9 cellular contexts compared by ENCODE assay signal in the genomic region with DNA sequence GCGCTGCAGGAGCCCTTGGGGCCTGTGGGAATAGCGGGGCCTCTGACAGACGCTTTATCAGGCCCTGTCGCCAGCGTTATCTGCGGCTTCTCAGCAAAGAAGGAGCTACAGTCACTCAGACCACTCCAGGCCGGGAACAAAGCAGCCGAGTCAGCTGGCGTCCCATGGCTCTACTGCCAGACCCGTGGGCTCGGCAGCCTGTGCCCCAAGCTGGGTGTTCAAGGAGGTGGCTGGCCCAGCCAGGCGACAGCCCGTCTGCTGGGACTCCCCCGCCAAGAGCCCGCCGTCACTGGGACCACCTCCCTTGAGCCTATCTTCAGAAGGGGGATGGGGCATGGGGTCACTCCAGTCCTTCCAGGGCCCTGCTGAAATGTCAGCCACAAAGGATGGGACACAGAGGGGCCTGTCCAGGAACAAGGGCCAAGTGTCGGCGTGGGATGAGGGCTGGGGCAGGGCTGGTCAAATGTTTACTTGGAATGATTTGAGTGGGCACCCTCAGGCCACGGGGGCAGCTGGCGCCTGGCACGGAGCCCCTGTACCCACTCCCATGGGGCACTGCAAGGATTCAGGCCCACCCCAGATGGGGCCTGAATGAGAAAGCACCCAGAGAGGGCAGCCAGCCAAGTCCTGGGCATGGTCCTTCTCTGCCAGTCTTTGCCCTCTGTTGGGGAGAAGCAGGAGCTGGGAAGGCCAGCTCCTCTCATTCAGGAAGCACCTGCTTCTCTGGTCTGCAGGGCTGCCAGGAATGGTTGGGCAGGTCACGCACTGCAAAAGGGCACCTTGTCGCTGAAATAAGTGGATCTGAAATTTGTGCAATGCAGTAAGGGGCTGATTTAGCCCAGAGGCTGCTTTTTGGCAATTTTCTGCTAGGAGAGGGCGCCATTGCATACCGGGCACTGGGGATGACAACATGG.
DNase-seq lines count a peak whose midpoint lies in the region; ATAC-seq and TF ChIP-seq lines count a peak whose summit lies in the region.
"Had no signal": no experiment of that assay in that cellular context is flagged by ENCODE, and none has a peak within 500 bp of the region (broad histone marks: within the 10 kb centered on the region; RNA-seq: fewer than 3 reads in every experiment).

No MANE protein-coding gene starts in this region.

- no peak overlapping the region for H2BK15ac ChIP-seq in H9 (ENCODE audit: low read depth, low read length)

- no peaks in the 10 kb centered on the region for H3K79me1 ChIP-seq in H9 (ENCODE audit: insufficient read depth, low read depth, low read length, poor library complexity, severe bottlenecking)

- no peak overlapping the region for H2AK5ac ChIP-seq in H9 (ENCODE audit: insufficient read length, low read length)

- H3K79me2 ChIP-seq in H9 (ENCODE audit: insufficient read depth, low read length) (no peaks in the 10 kb centered on the region), SK-N-SH (ENCODE audit: insufficient read depth) (peaks cover 31% of the 10 kb centered on the region)

- H3F3A ChIP-seq in SK-N-SH (replicated peaks; ENCODE audit: insufficient read depth) = peaks cover 16% of the 10 kb centered on the region

- intact Hi-C loops in left cardiac atrium (cut with DNase I) = loop anchor here (5.0 kb wide), 4 partner anchors 63 to 248 kb away; no protein-coding TSS in a partner anchor
- intact Hi-C loops in sigmoid colon (cut with DNase I) = loop anchor here (2.0 to 5.0 kb wide), 3 partner anchors 76 to 348 kb away; a partner anchor contains a TSS

- CTCF ChIA-PET in SK-N-SH (lab: Yijun Ruan, JAX) = interaction anchor here (0.6 to 7.6 kb wide), 33 partner anchors 11 to 284 kb away, joined by 3 to 84 read pairs (median 7); a partner anchor contains a TSS

- H3K4ac ChIP-seq in H9 (ENCODE audit: low read depth, low read length) = no peak overlapping the region

- H3K27me3 Mint-ChIP-seq in H9 (ENCODE audit: low read depth) = peaks cover 34% of the 10 kb centered on the region

- no CpG with 5 or more reads among the region's 25 CpGs for WGBS in H9 (ENCODE audit: extremely low coverage, insufficient read length, low lambda C conversion rate)
- 90% methylated on average over 18 of the region's 25 CpGs for WGBS in SK-N-SH (ENCODE audit: low lambda C conversion rate)
- 91% methylated on average over 25 of the region's 25 CpGs for WGBS in sigmoid colon, 2 donors

- H3K14ac ChIP-seq in H9 (ENCODE audit: insufficient read depth, low read length) = no peak overlapping the region

- H4K20me1 ChIP-seq in H9 (ENCODE audit: control insufficient read depth, insufficient read depth, insufficient read length) (no peaks in the 10 kb centered on the region), SK-N-SH (ENCODE audit: insufficient read depth) (no peaks in the 10 kb centered on the region)

- H2BK20ac ChIP-seq in H9 (ENCODE audit: low read depth, low read length, poor library complexity, severe bottlenecking) = no peak overlapping the region

- H4K5ac ChIP-seq in H9 (ENCODE audit: insufficient read length, low read depth, low read length) = no peak overlapping the region

- no peak overlapping the region for H3K4me2 ChIP-seq in H9 (ENCODE audit: insufficient read depth, insufficient read length, low read length)
- H3K4me2 ChIP-seq in SK-N-SH = no peak overlapping the region

- no peak overlapping the region for H3K27ac Mint-ChIP-seq in H9

- H3K56ac ChIP-seq in H9 (ENCODE audit: insufficient read length, low read depth, low read length) = no peak overlapping the region

- ATAC-seq in left cardiac atrium = peak; percentile 69 to 71
- ATAC-seq in GM19395 (IDR thresholded peaks at IDR 0.05; ENCODE audit: unreplicated experiment) = no peak
- ATAC-seq in GM21360 (IDR thresholded peaks at IDR 0.05; ENCODE audit: unreplicated experiment) = no peak
- no peak for ATAC-seq in GM19463 (IDR thresholded peaks at IDR 0.05; ENCODE audit: unreplicated experiment)

- no peak overlapping the region for H3K4me3 Mint-ChIP-seq in H9

- no peak overlapping the region for H4K8ac ChIP-seq in H9 (replicated peaks; ENCODE audit: insufficient read length, low read depth, low read length)

- no peaks in the 10 kb centered on the region; a peak in 1 of 7 replicates for H3K36me3 Mint-ChIP-seq in H9 (ENCODE audit: insufficient read depth in 1 of 3, low read depth in 3 of 3)

- H3K18ac ChIP-seq in H9 (ENCODE audit: insufficient read length, low read depth, low read length) = no peak overlapping the region

- H3K36me3 ChIP-seq in SK-N-SH (replicated peaks in 1 of 2; ENCODE audit: control insufficient read depth in 1 of 2, insufficient read depth in 2 of 2, low read length in 1 of 2) (no peaks in the 10 kb centered on the region), sigmoid colon (no peaks in the 10 kb centered on the region)
- H3K36me3 ChIP-seq: neutrophil had no signal

- H2BK12ac ChIP-seq in H9 (ENCODE audit: insufficient read length, low read depth, low read length) = no peak overlapping the region

- no peaks in the 10 kb centered on the region for H3K9me3 ChIP-seq in H9 (ENCODE audit: control insufficient read depth, low read depth, low read length)
- no peaks in the 10 kb centered on the region for H3K9me3 ChIP-seq in SK-N-SH
- H3K9me3 ChIP-seq in sigmoid colon = no peaks in the 10 kb centered on the region
- H3K9me3 ChIP-seq: neutrophil had no signal

- H3K23me2 ChIP-seq in H9 (ENCODE audit: insufficient read length, low read depth, low read length, poor library complexity, severe bottlenecking) = no peaks in the 10 kb centered on the region

- H3T11ph ChIP-seq in H9 (ENCODE audit: low read length) = no peak overlapping the region

- no peak for TF ChIP-seq POLR2A in sigmoid colon (IDR thresholded peaks at IDR 0.05)

- H3K27ac ChIP-seq in H9 (ENCODE audit: insufficient read length, low read depth, low read length) (no peak overlapping the region), SK-N-SH (ENCODE audit: low read depth in 2 of 2, low read length in 1 of 2) (peak overlapping the region; percentile 7 to 77; a peak in 3 of 4 replicates), sigmoid colon (peak overlapping the region; percentile 55 to 58 (median 57))
- H3K27ac ChIP-seq: neutrophil had no signal

- no peak overlapping the region for H4K91ac ChIP-seq in H9 (ENCODE audit: insufficient read length, low read depth, low read length)

- no peak for TF ChIP-seq RAD21 in SK-N-SH (IDR thresholded peaks at IDR 0.05; ENCODE audit: low read length)

- H3K9ac ChIP-seq in H9 (ENCODE audit: extremely low read depth, insufficient read length, low read length) (no peak overlapping the region), SK-N-SH (no peak overlapping the region)

- peaks cover 14 to 29% of the 10 kb centered on the region in 2 experiments for H3K4me1 Mint-ChIP-seq in H9

- DNase-seq in H9 (peak; percentile 28), SK-N-SH (peak; percentile 77), left cardiac atrium (peak; percentile 69), sigmoid colon (no peak), GF-D8 (lab: John Stamatoyannopoulos, UW) (no peak)

- no peak overlapping the region for H3K23ac ChIP-seq in H9 (ENCODE audit: insufficient read length, low read depth, low read length)

- no peaks in the 10 kb centered on the region for H3K9me2 ChIP-seq in SK-N-SH

- H2AFZ ChIP-seq in H9 (ENCODE audit: low read length) (no peak overlapping the region), SK-N-SH (ENCODE audit: low read depth) (no peak overlapping the region)

- no peaks in the 10 kb centered on the region; a peak in 1 of 5 replicates for H3K9me3 Mint-ChIP-seq in H9

- TF ChIP-seq EP300 in SK-N-SH (IDR thresholded peaks at IDR 0.05; ENCODE audit: borderline replicate concordance in 1 of 2, low read depth in 1 of 2, low read length in 1 of 2) (no peak), sigmoid colon (IDR thresholded peaks at IDR 0.05) (no peak)

- TF ChIP-seq CTCF in H9 (conservative IDR thresholded peaks at IDR 0.05) (no peak), SK-N-SH (IDR thresholded peaks at IDR 0.05) (no peak), sigmoid colon (IDR thresholded peaks at IDR 0.05) (no peak)

- POLR2A ChIA-PET in SK-N-SH (lab: Yijun Ruan, JAX) = interaction anchor here (0.6 to 0.8 kb wide), 2 partner anchors 157 to 248 kb away, joined by 3 read pairs; no protein-coding TSS in a partner anchor

- H3K4me1 ChIP-seq in H9 (ENCODE audit: insufficient read depth, low read length) (no peaks in the 10 kb centered on the region), SK-N-SH (ENCODE audit: control insufficient read depth in 1 of 2, insufficient read depth in 2 of 2, low read depth in 1 of 2, low read length in 1 of 2) (peaks cover 6 to 15% of the 10 kb centered on the region in 2 experiments; a peak in 2 of 4 replicates), sigmoid colon (peaks cover 0 to 24% (median 21%) of the 10 kb centered on the region in 4 donors)

- H2BK120ac ChIP-seq in H9 (ENCODE audit: low read depth, low read length, poor library complexity, severe bottlenecking) = no peak overlapping the region

- no peak overlapping the region for H2BK5ac ChIP-seq in H9 (ENCODE audit: insufficient read length, low read length)

- no peaks in the 10 kb centered on the region for H3K27me3 ChIP-seq in H9 (ENCODE audit: insufficient read depth, low read length)
- H3K27me3 ChIP-seq in SK-N-SH (ENCODE audit: insufficient read depth) = no peaks in the 10 kb centered on the region
- no peaks in the 10 kb centered on the region for H3K27me3 ChIP-seq in sigmoid colon

- H3K4me3 ChIP-seq in SK-N-SH (ENCODE audit: low read depth in 2 of 2, low read length in 1 of 2) = no peak overlapping the region
- H3K4me3 ChIP-seq in sigmoid colon = no peak overlapping the region

TF ChIP-seq in SK-N-SH, 30 proteins besides CTCF, POLR2A, EP300 and RAD21:
- no peak for TF ChIP-seq SIN3A (IDR thresholded peaks at IDR 0.05; ENCODE audit: borderline replicate concordance, low read depth, low read length)
- peak; percentile 55; the same call in 1 of the 2 replicates for TF ChIP-seq GATA2 (CRISPR knock-in tag; IDR thresholded peaks at IDR 0.05)

Comparison
In these comparisons a context has a peak if more than half of its experiments do, and no peak if none do; other contexts are left out.
1. DNase-seq: peak in H9 (single experiment), SK-N-SH (single experiment) and left cardiac atrium (single experiment); none in sigmoid colon (single experiment) and GF-D8 (single experiment).
2. ATAC-seq: peak in left cardiac atrium (2 of 2); none in GM19395 (single experiment), GM21360 (single experiment) and GM19463 (single experiment).